Comparison of ENCODE assay signal across 16 cellular contexts in the genomic region with DNA sequence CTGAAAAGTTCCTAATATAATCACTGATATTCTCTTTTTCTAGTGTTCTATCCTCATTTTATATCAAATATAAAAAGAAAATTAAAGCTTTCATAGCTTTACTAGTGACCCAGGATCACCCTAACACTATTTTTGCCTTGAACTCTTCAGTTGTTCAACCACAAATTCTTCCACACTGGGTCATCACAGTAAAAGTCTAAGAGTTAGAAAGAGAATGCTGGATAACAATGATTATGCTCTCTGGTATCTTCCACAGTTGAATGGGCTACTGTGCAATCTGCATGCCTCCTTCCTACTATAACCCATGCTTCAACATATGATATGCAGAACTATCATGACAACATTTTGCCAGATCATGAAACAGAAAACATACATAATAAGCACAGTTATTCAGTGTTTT. TPM values are rescaled to one million over a fixed set of nuclear protein-coding genes. Genes with fewer than 3 reads are reported as not detected.
DNase-seq lines count a peak whose midpoint lies in the region; ATAC-seq and TF ChIP-seq lines count a peak whose summit lies in the region.
"Had no signal": no experiment of that assay in that cellular context is flagged by ENCODE, and none has a peak within 500 bp of the region (broad histone marks: within the 10 kb centered on the region; RNA-seq: fewer than 3 reads in every experiment).

No MANE protein-coding gene starts in this region.

- CTCF ChIA-PET in A673 (lab: Charles Lee) = no interaction called here

- no peaks in the 10 kb centered on the region for H4K20me1 ChIP-seq in GM23248 (ENCODE audit: insufficient read depth)

- H3K9ac ChIP-seq in GM23248 = no peak overlapping the region
- H3K9ac ChIP-seq: KMS-11 had no signal

- peak overlapping the region; percentile 64 for H3K4me2 ChIP-seq in GM23248 (ENCODE audit: unreplicated experiment)
- H3K4me2 ChIP-seq: KMS-11 had no signal

- no peaks in the 10 kb centered on the region for H3K79me2 ChIP-seq in GM23248 (ENCODE audit: insufficient read depth)

- in situ Hi-C loops in GM23248 (cut with MboI) = no loop called here

- ATAC-seq in SK-N-SH treated with all-trans-retinoic acid at 6 μM for 48 hours (peak; percentile 58), HG03342 (IDR thresholded peaks at IDR 0.05; ENCODE audit: unreplicated experiment) (no peak)
- ATAC-seq: activated T-cell treated with anti-CD3 and anti-CD28 coated beads, Interleukin-2, amount 50 U/mL, for 4 hours had no signal

- H3K4me1 ChIP-seq in GM23248 (ENCODE audit: insufficient read depth) = peaks cover 38% of the 10 kb centered on the region
- H3K4me1 ChIP-seq in A673 (ENCODE audit: insufficient read depth, low read length, poor library complexity, severe bottlenecking) = no peaks in the 10 kb centered on the region

- POLR2A ChIA-PET in A673 (lab: Charles Lee; ENCODE audit: low non-redundant PET) = no interaction called here

- peaks cover 44% of the 10 kb centered on the region for H3F3A ChIP-seq in GM23248 (ENCODE audit: insufficient read depth)

- DNase-seq in GM23248 = peak; percentile 77
- DNase-seq in fibroblast of peridontal ligament (ENCODE audit: extremely low read depth) = peak; percentile 63
- DNase-seq in renal cortical epithelial cell (ENCODE audit: low read depth) = peak; percentile 84
- no peak for DNase-seq in posterior vena cava (ENCODE audit: low spot score)
- no peak for DNase-seq in A673 (ENCODE audit: low spot score)
- DNase-seq in NCI-H2029 treated with DMSO at 0.1 percent for 48 hours (lab: John Stamatoyannopoulos, UW) = no peak
- DNase-seq: activated T-cell treated with anti-CD3 and anti-CD28 coated beads, Interleukin-2, amount 50 U/mL, for 4 hours; aorta; effector CD4-positive, alpha-beta T cell; NCI-H2081; ovary; T-helper 1 cell had no signal

- no peak overlapping the region for H2AFZ ChIP-seq in GM23248

- no peaks in the 10 kb centered on the region for H3K27me3 ChIP-seq in GM23248 (replicated peaks; ENCODE audit: insufficient read depth)
- no peaks in the 10 kb centered on the region for H3K27me3 ChIP-seq in A673 (replicated peaks; ENCODE audit: insufficient read depth, low read depth, low read length, poor library complexity)
- H3K27me3 ChIP-seq: ovary had no signal

- no peak for TF ChIP-seq CTCF in A673 (conservative IDR thresholded peaks at IDR 0.05; ENCODE audit: low read depth, low read length)

- no peaks in the 10 kb centered on the region for H3K9me2 ChIP-seq in GM23248 (ENCODE audit: insufficient read depth)

- H3K36me3 ChIP-seq in GM23248 (ENCODE audit: low read depth) (no peaks in the 10 kb centered on the region), A673 (ENCODE audit: insufficient read depth, low read length, poor library complexity, severe bottlenecking) (no peaks in the 10 kb centered on the region)
- H3K36me3 ChIP-seq: ovary, thoracic aorta had no signal

- peak overlapping the region; percentile 12; the same call in 1 of the 2 replicates for H3K4me3 ChIP-seq in GM23248
- H3K4me3 ChIP-seq in A673 (ENCODE audit: low read depth, low read length, poor library complexity, severe bottlenecking) = no peak overlapping the region
- H3K4me3 ChIP-seq: ovary, thoracic aorta had no signal

- intact Hi-C loops in posterior vena cava (cut with DNase I) = no loop called here
- intact Hi-C loops in A673 (cut with micrococcal nuclease; ENCODE audit: unreplicated experiment) = no loop called here

- peak overlapping the region; percentile 84 for H3K27ac ChIP-seq in GM23248
- H3K27ac ChIP-seq in A673 (ENCODE audit: low read depth, low read length, poor library complexity, severe bottlenecking) = no peak overlapping the region
- H3K27ac ChIP-seq: KMS-11, ovary, thoracic aorta had no signal

- no TSS peak for BruUV-seq in A673 (replicated peaks; lab: Mats Ljungman, UMichigan)

- no peaks in the 10 kb centered on the region for H3K9me3 ChIP-seq in GM23248 (ENCODE audit: low read depth)
- no peaks in the 10 kb centered on the region for H3K9me3 ChIP-seq in A673 (ENCODE audit: low read depth, low read length, poor library complexity, severe bottlenecking)
- H3K9me3 ChIP-seq: ovary, thoracic aorta had no signal

TF ChIP-seq in SK-N-SH treated with all-trans-retinoic acid at 6 μM for 48 hours, 23 proteins besides CTCF, POLR2A, EP300 and RAD21:
- TF ChIP-seq ZNF565 (CRISPR knock-in tag; conservative IDR thresholded peaks at IDR 0.05; ENCODE audit: low read depth) = no peak

RNA-seq across cellular contexts. Expression of a gene that starts 32.3 kb away (rescaled TPM):
- total RNA-seq in GM23248 (2014; rRNA removed; shearing (Covaris generic)) = 101 and 115 TPM in 2 replicates
- 126 and 130 TPM in 2 replicates for polyA plus RNA-seq in GM23248 (2016; fragmentation: Nextera tagmentation; extraction: Ambion mirVana)
- 6.6 and 7.2 TPM in 2 replicates for total RNA-seq in renal cortical epithelial cell
- 10 to 100 TPM in 1 of 2 donors, 1 to 10 TPM in 1; 9.8 to 16.6 TPM for total RNA-seq in posterior vena cava
- 11.3 and 19.1 TPM in 2 replicates for total RNA-seq in A673 (2021)

Comparison
In these comparisons a context has a peak if more than half of its experiments do, and no peak if none do; other contexts are left out.
1. DNase-seq: peak in GM23248 (single experiment), fibroblast of peridontal ligament (single experiment) and renal cortical epithelial cell (single experiment); none in posterior vena cava (single experiment), A673 (single experiment) and NCI-H2029 treated with DMSO at 0.1 percent for 48 hours (single experiment).